Comparison of ENCODE assay signal across 8 cellular contexts in genomic region chr6:53734473-53735299, GRCh38.
DNase-seq lines count a peak whose midpoint lies in the region; ATAC-seq, FAIRE-seq and TF ChIP-seq lines count a peak whose summit lies in the region.

No MANE protein-coding gene starts in this region.

- no peaks in the 10 kb centered on the region for H3K9me3 ChIP-seq in endothelial cell of umbilical vein (replicated peaks; ENCODE audit: control insufficient read depth, insufficient read depth, low read length)

- TF ChIP-seq POLR2A in endothelial cell of umbilical vein (IDR thresholded peaks at IDR 0.05; ENCODE audit: low read depth, low read length), result no peak

- no peaks in the 10 kb centered on the region for H4K20me1 ChIP-seq in endothelial cell of umbilical vein (replicated peaks; ENCODE audit: control insufficient read depth, extremely low read depth, insufficient read depth, low read length)

- ATAC-seq in HG02852 (IDR thresholded peaks at IDR 0.05; ENCODE audit: unreplicated experiment) (peak; percentile 63), omental fat pad (ENCODE audit: low FRiP score) (peak; percentile 77), HG03045 (IDR thresholded peaks at IDR 0.05; ENCODE audit: unreplicated experiment) (no peak), GM18907 (IDR thresholded peaks at IDR 0.05; ENCODE audit: unreplicated experiment) (no peak)

- H3K36me3 ChIP-seq in endothelial cell of umbilical vein (ENCODE audit: control insufficient read depth in 2 of 2, extremely low read depth in 1 of 2, insufficient read depth in 2 of 2, low read length in 2 of 2), result no peaks in the 10 kb centered on the region

- CTCF ChIA-PET in endothelial cell of umbilical vein (lab: Charles Lee), result interaction anchor here (0.5 to 9.1 kb wide), 19 partner anchors 9 to 1060 kb away, joined by 3 to 291 read pairs (median 4); partner anchors contain the start of gene LRRC1

- TSS peak; percentile 97 for BruUV-seq in endothelial cell of umbilical vein (replicated peaks; lab: Mats Ljungman, UMichigan)

- no peaks in the 10 kb centered on the region for H3K27me3 ChIP-seq in endothelial cell of umbilical vein (ENCODE audit: control insufficient read depth in 2 of 2, insufficient read depth in 2 of 2, low read length in 2 of 2)

- peak overlapping the region in 1 of 3 experiments; percentile 18 for H3K4me3 ChIP-seq in endothelial cell of umbilical vein (replicated peaks in 1 of 3; ENCODE audit: insufficient read depth in 1 of 3, low read depth in 1 of 3, low read length in 3 of 3)

- no peaks in the 10 kb centered on the region for H3K79me2 ChIP-seq in endothelial cell of umbilical vein (ENCODE audit: control insufficient read depth, insufficient read depth, low read length)

- peaks cover 40% of the 10 kb centered on the region for H3K4me1 ChIP-seq in endothelial cell of umbilical vein (ENCODE audit: control insufficient read depth, extremely low read depth, insufficient read depth, low read length)

- H3K27ac ChIP-seq in endothelial cell of umbilical vein (ENCODE audit: insufficient read depth, low read depth, low read length), result peak overlapping the region; percentile 98

- POLR2A ChIA-PET in endothelial cell of umbilical vein (lab: Charles Lee), result interaction anchor here (0.7 to 1.3 kb wide), 6 partner anchors 18 to 459 kb away, joined by 3 to 5 read pairs (median 3); partner anchors contain the start of gene LRRC1

- intact Hi-C loops in endothelial cell of umbilical vein (cut with micrococcal nuclease), result loop anchor here (1.0 to 5.0 kb wide), 5 partner anchors 18 to 378 kb away; partner anchors contain the start of genes GCLC and MLIP

- FAIRE-seq in endothelial cell of umbilical vein (lab: Jason Lieb, UNC), result peak; percentile 88

- H3K4me2 ChIP-seq in endothelial cell of umbilical vein (ENCODE audit: insufficient read depth, low read length), result peak overlapping the region; percentile 68

- peak overlapping the region; percentile 64 for H2AFZ ChIP-seq in endothelial cell of umbilical vein (ENCODE audit: low read depth, low read length)

- dilution Hi-C loops in endothelial cell of umbilical vein (cut with MboI; ENCODE audit: extremely low pct_ligation_motif_present, low sequenced_read_pairs), result no loop called here

- H3K9me1 ChIP-seq in endothelial cell of umbilical vein (replicated peaks; ENCODE audit: control insufficient read depth, extremely low read depth, insufficient read depth, low read length), result no peaks in the 10 kb centered on the region

- H3K9ac ChIP-seq in endothelial cell of umbilical vein (replicated peaks; ENCODE audit: extremely low read depth, insufficient read depth, low read length), result peak overlapping the region; percentile 78

- TF ChIP-seq CTCF in endothelial cell of umbilical vein (IDR thresholded peaks at IDR 0.05; ENCODE audit: extremely low read depth in 1 of 2, insufficient read depth in 1 of 2, low read depth in 1 of 2, low read length in 2 of 2), result peak; percentile 25 to 43
- TF ChIP-seq CTCF in omental fat pad (IDR thresholded peaks at IDR 0.05), result no peak

- peak; percentile 29 for DNase-seq in activated CD4-positive, alpha-beta T cell treated with anti-CD3 and anti-CD28 coated beads for 48 hours
- no peak for DNase-seq in activated CD4-positive, alpha-beta T cell treated with anti-CD3 and anti-CD28 coated beads, Interleukin-2, amount 50 U/mL, for 1 hour
- peak; percentile 80 for DNase-seq in RPMI7951 (ENCODE audit: low read depth)
- DNase-seq in endothelial cell of umbilical vein (ENCODE audit: low read depth, low spot score), result peak; percentile 75
- no peak for DNase-seq in omental fat pad (ENCODE audit: low spot score)

TF ChIP-seq in endothelial cell of umbilical vein, 7 proteins besides CTCF, POLR2A, EP300 and RAD21:
- peak; percentile 97 for TF ChIP-seq JUN (IDR thresholded peaks at IDR 0.05; ENCODE audit: borderline replicate concordance, insufficient read depth, insufficient read length, low read depth)
- no peak for TF ChIP-seq MAX (IDR thresholded peaks at IDR 0.05; ENCODE audit: insufficient read depth, insufficient read length)
- TF ChIP-seq FOS (IDR thresholded peaks at IDR 0.05; ENCODE audit: borderline replicate concordance, insufficient read depth, low read length), result peak; percentile 95
- peak; percentile 35 for TF ChIP-seq GATA2 (IDR thresholded peaks at IDR 0.05; ENCODE audit: insufficient read depth, insufficient read length, low read depth, low read length)
- TF ChIP-seq POLR2AphosphoS5 (IDR thresholded peaks at IDR 0.05; ENCODE audit: insufficient read depth, low read depth, low read length), result peak; percentile 57

Comparison
In these comparisons a context has a peak if more than half of its experiments do, and no peak if none do; other contexts are left out.
1. DNase-seq: peak in activated CD4-positive, alpha-beta T cell treated with anti-CD3 and anti-CD28 coated beads for 48 hours (single experiment), RPMI7951 (single experiment) and endothelial cell of umbilical vein (single experiment); none in activated CD4-positive, alpha-beta T cell treated with anti-CD3 and anti-CD28 coated beads, Interleukin-2, amount 50 U/mL, for 1 hour (single experiment) and omental fat pad (single experiment).
2. ATAC-seq: peak in HG02852 (single experiment) and omental fat pad (single experiment); none in HG03045 (single experiment) and GM18907 (single experiment).
3. CTCF ChIP-seq: peak in endothelial cell of umbilical vein (2 of 2); none in omental fat pad (0 of 3).